Comparison of ENCODE assay signal across 17 cellular contexts in genomic region chr9:71368157-71368556, GRCh38.
"Had no signal": no experiment of that assay in that cellular context is flagged by ENCODE, and none has a peak within 500 bp of the region (broad histone marks: within the 10 kb centered on the region; RNA-seq: fewer than 3 reads in every experiment).

No MANE protein-coding gene starts in this region.

- H3K27ac Mint-ChIP-seq: activated CD4-positive, alpha-beta T cell treated with anti-CD3 and anti-CD28 coated beads, Interleukin-2, amount 10 ng/mL, durations not matched to agents 7 days and 5 days; activated naive CD4-positive, alpha-beta T cell treated with anti-CD3 and anti-CD28 coated beads, Interleukin-2, amount 10 ng/mL, durations not matched to agents 7 days and 5 days; activated T-helper 17 cell treated with anti-CD3 and anti-CD28 coated beads, Interleukin-2, amount 50 U/mL, for 72 hours; mesothelial cell of epicardium; naive thymus-derived CD4-positive, alpha-beta T cell; progenitor cell of endocrine pancreas; stimulated activated naive CD8-positive, alpha-beta T cell treated with anti-CD3 and anti-CD28 coated beads, Interleukin-15, amount 100 ng/mL, for 72 hours had no signal

- H3K9me3 ChIP-seq: sigmoid colon, testis had no signal

- H3K4me1 Mint-ChIP-seq: activated CD4-positive, alpha-beta T cell treated with anti-CD3 and anti-CD28 coated beads, Interleukin-2, amount 10 ng/mL, durations not matched to agents 7 days and 5 days; activated naive CD4-positive, alpha-beta T cell treated with anti-CD3 and anti-CD28 coated beads, Interleukin-2, amount 10 ng/mL, durations not matched to agents 7 days and 5 days; activated T-helper 17 cell treated with anti-CD3 and anti-CD28 coated beads, Interleukin-2, amount 50 U/mL, for 72 hours; mesothelial cell of epicardium; naive thymus-derived CD4-positive, alpha-beta T cell; stimulated activated naive CD8-positive, alpha-beta T cell treated with anti-CD3 and anti-CD28 coated beads, Interleukin-15, amount 100 ng/mL, for 72 hours had no signal

- H3K27me3 Mint-ChIP-seq: activated CD4-positive, alpha-beta T cell treated with anti-CD3 and anti-CD28 coated beads, Interleukin-2, amount 10 ng/mL, durations not matched to agents 7 days and 5 days; activated naive CD4-positive, alpha-beta T cell treated with anti-CD3 and anti-CD28 coated beads, Interleukin-2, amount 10 ng/mL, durations not matched to agents 7 days and 5 days; progenitor cell of endocrine pancreas had no signal

- H3K4me3 Mint-ChIP-seq: activated CD4-positive, alpha-beta T cell treated with anti-CD3 and anti-CD28 coated beads, Interleukin-2, amount 10 ng/mL, durations not matched to agents 7 days and 5 days; activated naive CD4-positive, alpha-beta T cell treated with anti-CD3 and anti-CD28 coated beads, Interleukin-2, amount 10 ng/mL, durations not matched to agents 7 days and 5 days; activated T-helper 17 cell treated with anti-CD3 and anti-CD28 coated beads, Interleukin-2, amount 50 U/mL, for 72 hours; mesothelial cell of epicardium; naive thymus-derived CD4-positive, alpha-beta T cell; stimulated activated naive CD8-positive, alpha-beta T cell treated with anti-CD3 and anti-CD28 coated beads, Interleukin-15, amount 100 ng/mL, for 72 hours had no signal

- H3K9me3 Mint-ChIP-seq: activated CD4-positive, alpha-beta T cell treated with anti-CD3 and anti-CD28 coated beads, Interleukin-2, amount 10 ng/mL, durations not matched to agents 7 days and 5 days; activated naive CD4-positive, alpha-beta T cell treated with anti-CD3 and anti-CD28 coated beads, Interleukin-2, amount 10 ng/mL, durations not matched to agents 7 days and 5 days; activated T-helper 17 cell treated with anti-CD3 and anti-CD28 coated beads, Interleukin-2, amount 50 U/mL, for 72 hours had no signal

- H3K36me3 Mint-ChIP-seq: activated naive CD4-positive, alpha-beta T cell treated with anti-CD3 and anti-CD28 coated beads, Interleukin-2, amount 10 ng/mL, durations not matched to agents 7 days and 5 days; mesothelial cell of epicardium; naive thymus-derived CD4-positive, alpha-beta T cell had no signal

- DNase-seq: activated CD4-positive, alpha-beta T cell treated with anti-CD3 and anti-CD28 coated beads, Interleukin-2, amount 10 ng/mL, durations not matched to agents 7 days and 5 days; activated CD4-positive, CD25-positive, alpha-beta regulatory T cell; activated naive CD4-positive, alpha-beta T cell treated with anti-CD3 and anti-CD28 coated beads, Interleukin-2, amount 10 ng/mL, durations not matched to agents 7 days and 5 days; activated T-cell treated with anti-CD3 and anti-CD28 coated beads for 4 hours; central memory CD4-positive, alpha-beta T cell; islet precursor cell; naive thymus-derived CD4-positive, alpha-beta T cell; sigmoid colon; stimulated activated CD4-positive, alpha-beta T cell treated with anti-CD3 and anti-CD28 coated beads, Interleukin-12 subunit alpha, Interleukin-12 subunit beta, amount 100 ng/mL, for 4 hours; stimulated activated CD4-positive, alpha-beta T cell treated with anti-CD3 and anti-CD28 coated beads, Interleukin-2, amount 100 ng/mL, for 48 hours; stimulated activated naive CD8-positive, alpha-beta T cell treated with anti-CD3 and anti-CD28 coated beads, Interleukin-15, amount 100 ng/mL, for 72 hours; T-helper 2 cell; testis had no signal

- H3K27me3 ChIP-seq: sigmoid colon, testis had no signal

- H3K36me3 ChIP-seq: sigmoid colon had no signal

- H3K4me3 ChIP-seq: sigmoid colon, testis had no signal

- H3K4me1 ChIP-seq: sigmoid colon, testis had no signal

- ATAC-seq: activated T-helper 17 cell treated with anti-CD3 and anti-CD28 coated beads, Interleukin-2, amount 50 U/mL, for 72 hours; esophagus mucosa; naive thymus-derived CD4-positive, alpha-beta T cell; stimulated activated naive CD8-positive, alpha-beta T cell treated with anti-CD3 and anti-CD28 coated beads, Interleukin-15, amount 100 ng/mL, for 72 hours had no signal
